In the genomic region with DNA sequence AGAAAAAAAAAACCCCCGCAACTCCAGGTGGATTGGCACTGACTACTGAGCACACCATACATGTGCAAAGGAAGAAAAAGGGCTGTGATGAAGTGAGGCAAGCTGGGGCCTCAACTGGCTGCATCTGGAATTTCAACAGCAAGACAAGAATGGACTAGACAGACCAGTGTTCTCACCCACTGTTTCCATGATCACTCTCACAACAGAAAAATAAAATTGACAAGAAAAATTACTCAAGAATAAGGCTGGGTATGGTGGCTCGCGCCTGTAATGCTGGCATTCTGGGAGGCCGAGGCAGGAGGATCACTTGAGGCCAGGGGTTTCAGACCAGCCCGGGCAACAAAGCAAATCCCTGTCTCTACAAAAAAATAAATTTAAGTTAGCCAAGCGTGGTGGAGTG, we compare ENCODE assay signal across 20 cellular contexts. TPM values are rescaled to one million over a fixed set of nuclear protein-coding genes. Genes with fewer than 3 reads are reported as not detected.
DNase-seq lines count a peak whose midpoint lies in the region; ATAC-seq, FAIRE-seq and TF ChIP-seq lines count a peak whose summit lies in the region.
"Had no signal": no experiment of that assay in that cellular context is flagged by ENCODE, and none has a peak within 500 bp of the region (broad histone marks: within the 10 kb centered on the region; RNA-seq: fewer than 3 reads in every experiment).

No MANE protein-coding gene starts in this region.

- H4K91ac ChIP-seq in H9 (ENCODE audit: insufficient read length, low read depth, low read length) = no peak overlapping the region

- no peak for TF ChIP-seq EP300 in GM12878 (IDR thresholded peaks at IDR 0.05; ENCODE audit: borderline replicate concordance in 1 of 2, control insufficient read depth in 1 of 2, low read depth in 2 of 2, low read length in 2 of 2)

- H3K4me1 Mint-ChIP-seq in H9 = peaks cover 24 to 40% of the 10 kb centered on the region in 2 experiments
- peaks cover 14% of the 10 kb centered on the region for H3K4me1 Mint-ChIP-seq in neural progenitor cell

- H3K9me3 ChIP-seq in H9 (ENCODE audit: control insufficient read depth, low read depth, low read length) = no peaks in the 10 kb centered on the region
- H3K9me3 ChIP-seq in GM12878 (replicated peaks; ENCODE audit: control insufficient read depth, insufficient read depth, low read length) = no peaks in the 10 kb centered on the region; the same call in 2 of the 3 replicates
- no peaks in the 10 kb centered on the region for H3K9me3 ChIP-seq in neural progenitor cell (ENCODE audit: low read depth)
- H3K9me3 ChIP-seq: ascending aorta, vagina had no signal

- RAD21 ChIA-PET in GM12878 (lab: Charles Lee; ENCODE audit: unreplicated experiment) = no interaction called here

- no peak overlapping the region for H2BK5ac ChIP-seq in H9 (ENCODE audit: insufficient read length, low read length)

- H3K79me2 ChIP-seq in H9 (ENCODE audit: insufficient read depth, low read length) (peaks cover 50% of the 10 kb centered on the region), GM12878 (ENCODE audit: control insufficient read depth, insufficient read depth, low read length) (peaks cover 99% of the 10 kb centered on the region), neural progenitor cell (ENCODE audit: low read depth) (peaks cover 100% of the 10 kb centered on the region)

- H2AK5ac ChIP-seq in H9 (ENCODE audit: insufficient read length, low read length) = no peak overlapping the region

- peaks cover 9% of the 10 kb centered on the region for H3K79me1 ChIP-seq in H9 (ENCODE audit: insufficient read depth, low read depth, low read length, poor library complexity, severe bottlenecking)

- H3T11ph ChIP-seq in H9 (ENCODE audit: low read length) = no peak overlapping the region

- H3F3A ChIP-seq in neural progenitor cell (ENCODE audit: low read depth) = peaks cover 19% of the 10 kb centered on the region

- no peak overlapping the region for H4K5ac ChIP-seq in H9 (ENCODE audit: insufficient read length, low read depth, low read length)

- CTCF ChIA-PET in GM12878 (lab: Yijun Ruan, JAX) = no interaction called here

- H3K4me2 ChIP-seq in H9 (ENCODE audit: insufficient read depth, insufficient read length, low read length) (no peak overlapping the region), GM12878 (ENCODE audit: control insufficient read depth, insufficient read depth) (no peak overlapping the region), neural progenitor cell (no peak overlapping the region)

- no peak overlapping the region for H3K18ac ChIP-seq in H9 (ENCODE audit: insufficient read length, low read depth, low read length)

- no peak overlapping the region for H3K4ac ChIP-seq in H9 (ENCODE audit: low read depth, low read length)

- TF ChIP-seq RAD21 in GM12878 (IDR thresholded peaks at IDR 0.05; ENCODE audit: insufficient read depth, low read depth, low read length) = no peak

- no peak overlapping the region for H4K8ac ChIP-seq in H9 (replicated peaks; ENCODE audit: insufficient read length, low read depth, low read length)

- H3K36me3 Mint-ChIP-seq in H9 (ENCODE audit: insufficient read depth in 1 of 3, low read depth in 3 of 3) (peaks cover 71 to 94% (median 81%) of the 10 kb centered on the region in 3 experiments), neural progenitor cell (peaks cover 49% of the 10 kb centered on the region)

- no peak overlapping the region for H3K56ac ChIP-seq in H9 (ENCODE audit: insufficient read length, low read depth, low read length)

- H2AFZ ChIP-seq in H9 (ENCODE audit: low read length) (no peak overlapping the region), GM12878 (ENCODE audit: control insufficient read depth, low read depth, low read length) (no peak overlapping the region), neural progenitor cell (replicated peaks) (no peak overlapping the region)

- H3K27ac ChIP-seq in H9 (ENCODE audit: insufficient read length, low read depth, low read length) (no peak overlapping the region), GM12878 (ENCODE audit: control insufficient read depth, insufficient read depth) (no peak overlapping the region), neural progenitor cell (no peak overlapping the region)
- H3K27ac ChIP-seq: ascending aorta, vagina had no signal

- no peak overlapping the region for H3K4me3 ChIP-seq in GM12878
- H3K4me3 ChIP-seq in neural progenitor cell = no peak overlapping the region
- H3K4me3 ChIP-seq: ascending aorta, vagina had no signal

- in situ Hi-C loops in GM12878 (cut with MboI) = loop anchor here (5.0 to 25.0 kb wide), 5 partner anchors 292 to 1062 kb away; a partner anchor contains a TSS

- WGBS in H9 (ENCODE audit: extremely low coverage, insufficient read length, low lambda C conversion rate) = no CpG with 5 or more reads among the region's 6 CpGs
- 97% methylated on average over 5 of the region's 6 CpGs for WGBS in GM12878 (ENCODE audit: insufficient coverage, insufficient replicate concordance, low lambda C conversion rate, missing lambda C conversion rate)

- no TSS peak for BruUV-seq in GM12878 (replicated peaks; lab: Mats Ljungman, UMichigan)

- no peak overlapping the region for H2BK15ac ChIP-seq in H9 (ENCODE audit: low read depth, low read length)

- POLR2A ChIA-PET in GM12878 (lab: Charles Lee) = no interaction called here

- H4K20me1 ChIP-seq in H9 (ENCODE audit: control insufficient read depth, insufficient read depth, insufficient read length) (peaks cover 2% of the 10 kb centered on the region), GM12878 (ENCODE audit: control insufficient read depth, insufficient read depth) (peaks cover 28% of the 10 kb centered on the region), neural progenitor cell (ENCODE audit: low read depth) (peaks cover 100% of the 10 kb centered on the region)

- SMC1A ChIA-PET in GM12878 (lab: Charles Lee; ENCODE audit: uncharacterized antibody, unreplicated experiment) = interaction anchor here (1.5 kb wide), 1 partner anchor 365 kb away, joined by 5 read pairs; no protein-coding TSS in a partner anchor

- TF ChIP-seq CTCF in H9 (conservative IDR thresholded peaks at IDR 0.05) = no peak
- TF ChIP-seq CTCF in GM12878 (IDR thresholded peaks at IDR 0.05 in 2 of 3, conservative IDR thresholded peaks at IDR 0.05 in 1 of 3; ENCODE audit: control insufficient read depth in 2 of 3, extremely low read depth in 1 of 3, insufficient read depth in 1 of 3, low read depth in 3 of 3, low read length in 3 of 3) = no peak
- TF ChIP-seq CTCF in neural progenitor cell (IDR thresholded peaks at IDR 0.05) = no peak

- H3K4me1 ChIP-seq in H9 (ENCODE audit: insufficient read depth, low read length) (no peaks in the 10 kb centered on the region), GM12878 (ENCODE audit: control insufficient read depth, insufficient read depth, low read length) (peaks cover 21% of the 10 kb centered on the region), neural progenitor cell (peaks cover 10% of the 10 kb centered on the region)

- H3K14ac ChIP-seq in H9 (ENCODE audit: insufficient read depth, low read length) = no peak overlapping the region

- H3K27ac Mint-ChIP-seq in H9 = peak overlapping the region; percentile 57 to 86 (median 65); a peak in 5 of 7 replicates
- peak overlapping the region; percentile 82 for H3K27ac Mint-ChIP-seq in neural progenitor cell

- intact Hi-C loops in GM12878 (cut with micrococcal nuclease; ENCODE audit: unreplicated experiment) = loop anchor here (5.0 to 10.0 kb wide), 2 partner anchors 177 to 620 kb away; no protein-coding TSS in a partner anchor

- H3K9ac ChIP-seq in H9 (ENCODE audit: extremely low read depth, insufficient read length, low read length) (no peak overlapping the region), GM12878 (ENCODE audit: control insufficient read depth, insufficient read depth, low read length) (no peak overlapping the region), neural progenitor cell (no peak overlapping the region)

- no peak for TF ChIP-seq POLR2A in GM12878 (IDR thresholded peaks at IDR 0.05; ENCODE audit: low read depth, low read length)

- H3K27me3 ChIP-seq in H9 (ENCODE audit: insufficient read depth, low read length) = no peaks in the 10 kb centered on the region
- no peaks in the 10 kb centered on the region for H3K27me3 ChIP-seq in GM12878 (replicated peaks in 1 of 2; ENCODE audit: control insufficient read depth in 2 of 2, insufficient read depth in 2 of 2, low read length in 1 of 2)
- no peaks in the 10 kb centered on the region for H3K27me3 ChIP-seq in neural progenitor cell
- H3K27me3 ChIP-seq: ascending aorta, vagina had no signal

- no peaks in the 10 kb centered on the region for H3K23me2 ChIP-seq in H9 (ENCODE audit: insufficient read length, low read depth, low read length, poor library complexity, severe bottlenecking)

- peak; percentile 45 for DNase-seq in activated CD8-positive, alpha-beta memory T cell treated with anti-CD3 and anti-CD28 coated beads for 24 hours
- DNase-seq in activated CD8-positive, alpha-beta memory T cell treated with anti-CD3 and anti-CD28 coated beads, Interleukin-2, amount 50 U/mL, for 48 hours = no peak
- DNase-seq in H9 (no peak), GM12878 (ENCODE audit: low read depth, low spot score) (no peak), neural progenitor cell (ENCODE audit: low spot score) (no peak), Kasumi-1 (lab: John Stamatoyannopoulos, UW) (no peak), DMS114 treated with DMSO at 0.1 percent for 48 hours (lab: John Stamatoyannopoulos, UW; ENCODE audit: unreplicated experiment) (no peak)
- DNase-seq: activated CD4-positive, CD25-positive, alpha-beta regulatory T cell treated with anti-CD3 and anti-CD28 coated beads, Interleukin-2, amount 50 U/mL, for 72 hours; Karpas-422; NCI-H1417; NCI-H226; stimulated activated CD4-positive, alpha-beta T cell treated with anti-CD3 and anti-CD28 coated beads, Interleukin-12 subunit alpha, Interleukin-12 subunit beta, amount 100 ng/mL, for 4 hours; T-helper 2 cell had no signal

- peak; percentile 66 for FAIRE-seq in GM12878 (lab: Jason Lieb, UNC)
- FAIRE-seq: A204.1, colon, frontal cortex had no signal

- no peak overlapping the region for H2BK12ac ChIP-seq in H9 (ENCODE audit: insufficient read length, low read depth, low read length)

- H3K27me3 Mint-ChIP-seq in H9 (ENCODE audit: low read depth) (no peaks in the 10 kb centered on the region), neural progenitor cell (ENCODE audit: insufficient read depth, low read depth) (peaks cover 3% of the 10 kb centered on the region)

- no peak overlapping the region for H2BK20ac ChIP-seq in H9 (ENCODE audit: low read depth, low read length, poor library complexity, severe bottlenecking)

- H3K4me3 Mint-ChIP-seq in H9 (no peak overlapping the region), neural progenitor cell (no peak overlapping the region)

- no peak overlapping the region for H2BK120ac ChIP-seq in H9 (ENCODE audit: low read depth, low read length, poor library complexity, severe bottlenecking)

- ATAC-seq in GM12878 (no peak), GM18868 (IDR thresholded peaks at IDR 0.05; ENCODE audit: unreplicated experiment) (no peak)
- ATAC-seq: Right ventricle myocardium inferior had no signal

- no peak overlapping the region for H3K23ac ChIP-seq in H9 (ENCODE audit: insufficient read length, low read depth, low read length)

- H3K36me3 ChIP-seq in GM12878 (ENCODE audit: control insufficient read depth in 2 of 2, insufficient read depth in 2 of 2, low read length in 1 of 2) (peaks cover 36 to 48% of the 10 kb centered on the region in 2 experiments), neural progenitor cell (peaks cover 36% of the 10 kb centered on the region)

- no peaks in the 10 kb centered on the region for H3K9me3 Mint-ChIP-seq in H9
- H3K9me3 Mint-ChIP-seq in neural progenitor cell = no peaks in the 10 kb centered on the region

RNA-seq across cellular contexts. Expression of a gene that starts 18.8 kb away (rescaled TPM):
- total RNA-seq in H9 (2021) (79.2 and 82.8 TPM in 2 replicates), GM12878 (2014; rRNA removed) (40.8 and 45.6 TPM in 2 replicates), GM12878 (2014; rRNA removed; fragmentation: Illumina TruSeq; extraction: Trizol) (40.2 and 40.5 TPM in 2 replicates), GM12878 (2021) (76.6 and 81.3 TPM in 2 replicates), neural progenitor cell (ENCODE audit: low replicate concordance) (76.3 and 84.4 TPM in 2 replicates)
- 213 and 215 TPM in 2 replicates for total RNA-seq in GM12878 (2013; cell fraction: nucleolus; rRNA removed)
- 20.6 TPM for polyA plus RNA-seq in GM12878 (2011; ENCODE audit: low read depth)
- polyA plus RNA-seq in GM12878 (2011; rRNA removed) (48.1 and 54.3 TPM in 2 replicates), GM12878 (2014; fragmentation: Illumina TruSeq; extraction: Trizol) (54.8 and 62.7 TPM in 2 replicates), GM12878 (2014; fragmentation: Nextera tagmentation; extraction: Ambion mirVana) (10 to 100 TPM in 1 of 2 experiments, 1 to 10 TPM in 1; 8.5 to 12.4 TPM), GM12878 (2014; rRNA removed) (40.4 and 43.2 TPM in 2 replicates), GM12878 (2016; fragmentation: Nextera tagmentation; extraction: Ambion mirVana) (10 to 100 TPM; 14.0 to 16.9 TPM)
- polyA plus RNA-seq in GM12878 (2011; cell fraction: cytosol; rRNA removed) = 37.7 and 55.2 TPM in 2 replicates
- polyA plus RNA-seq in GM12878 (2011; cell fraction: nucleus; rRNA removed) = 47.8 and 55.7 TPM in 2 replicates
- polyA plus RNA-seq in GM12878 (2012) = 25.9 and 54.1 TPM in 2 replicates
- polyA minus RNA-seq in GM12878 (2011; rRNA and poly(A)+ RNA removed) = 87.0 and 96.8 TPM in 2 replicates
- 42.6 and 44.9 TPM in 2 replicates for polyA minus RNA-seq in GM12878 (2011; cell fraction: cytosol; rRNA and poly(A)+ RNA removed)
- polyA minus RNA-seq in GM12878 (2011; cell fraction: nucleus; rRNA and poly(A)+ RNA removed) = 40.7 and 55.8 TPM in 2 replicates
